20 cellular contexts compared by ENCODE assay signal in genomic region chr17:73826872-73827228, GRCh38.
"Had no signal": no experiment of that assay in that cellular context is flagged by ENCODE, and none has a peak within 500 bp of the region (broad histone marks: within the 10 kb centered on the region; RNA-seq: fewer than 3 reads in every experiment).

No MANE protein-coding gene starts in this region.

- DNase-seq: activated CD4-positive, alpha-beta T cell treated with anti-CD3 and anti-CD28 coated beads for 48 hours; activated CD8-positive, alpha-beta memory T cell treated with anti-CD3 and anti-CD28 coated beads for 24 hours; activated effector memory CD4-positive, alpha-beta T cell treated with Interleukin-2 at 50 U/mL for 16 hours; activated naive CD8-positive, alpha-beta T cell treated with anti-CD3 and anti-CD28 coated beads, Interleukin-2, amount 10 ng/mL, durations not matched to agents 7 days and 5 days; brain microvascular endothelial cell; cortex of kidney; effector CD4-positive, alpha-beta T cell; foreskin fibroblast; hypothalamus; kidney glomerular epithelial cell; left ventricle myocardium superior; mesenchymal stem cell; nephron progenitor cell; stimulated activated CD4-positive, alpha-beta T cell treated with anti-CD3 and anti-CD28 coated beads, Interleukin-2, amount 100 ng/mL, for 48 hours; stimulated activated naive CD4-positive, alpha-beta T cell had no signal

- H3K27ac ChIP-seq: brain microvascular endothelial cell, tibial nerve had no signal

- H3K4me3 ChIP-seq: right atrium auricular region, tibial nerve had no signal

- H3K27me3 ChIP-seq: brain microvascular endothelial cell, right atrium auricular region had no signal

- H3K36me3 Mint-ChIP-seq: activated naive CD8-positive, alpha-beta T cell treated with anti-CD3 and anti-CD28 coated beads, Interleukin-2, amount 10 ng/mL, durations not matched to agents 7 days and 5 days; WTC11 had no signal

- H3K27ac Mint-ChIP-seq: activated naive CD8-positive, alpha-beta T cell treated with anti-CD3 and anti-CD28 coated beads, Interleukin-2, amount 10 ng/mL, durations not matched to agents 7 days and 5 days; nephron progenitor cell; progenitor cell of endocrine pancreas; WTC11 had no signal

- H3K4me3 Mint-ChIP-seq: activated naive CD8-positive, alpha-beta T cell treated with anti-CD3 and anti-CD28 coated beads, Interleukin-2, amount 10 ng/mL, durations not matched to agents 7 days and 5 days; central memory CD8-positive, alpha-beta T cell; nephron progenitor cell; WTC11 had no signal

- H3K9me3 ChIP-seq: right atrium auricular region, tibial nerve had no signal

- H3K36me3 ChIP-seq: brain microvascular endothelial cell, right atrium auricular region, tibial nerve had no signal

- H3K9me3 Mint-ChIP-seq: activated naive CD8-positive, alpha-beta T cell treated with anti-CD3 and anti-CD28 coated beads, Interleukin-2, amount 10 ng/mL, durations not matched to agents 7 days and 5 days; central memory CD8-positive, alpha-beta T cell; nephron progenitor cell; WTC11 had no signal
